Comparison of ENCODE assay signal across 2 cellular contexts in genomic region chr7:41700044-41700471, GRCh38.
TF ChIP-seq lines count a peak whose summit lies in the region.

No MANE protein-coding gene starts in this region.

TF ChIP-seq in SK-N-SH, 30 proteins besides CTCF, POLR2A, EP300 and RAD21 (continued from another document):
- TF ChIP-seq, protein P1, sequence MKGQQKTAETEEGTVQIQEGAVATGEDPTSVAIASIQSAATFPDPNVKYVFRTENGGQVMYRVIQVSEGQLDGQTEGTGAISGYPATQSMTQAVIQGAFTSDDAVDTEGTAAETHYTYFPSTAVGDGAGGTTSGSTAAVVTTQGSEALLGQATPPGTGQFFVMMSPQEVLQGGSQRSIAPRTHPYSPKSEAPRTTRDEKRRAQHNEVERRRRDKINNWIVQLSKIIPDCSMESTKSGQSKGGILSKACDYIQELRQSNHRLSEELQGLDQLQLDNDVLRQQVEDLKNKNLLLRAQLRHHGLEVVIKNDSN (IDR thresholded peaks at IDR 0.05; ENCODE audit: borderline replicate concordance, low read depth) = no peak
- no peak for TF ChIP-seq TCF12 (IDR thresholded peaks at IDR 0.05)
- no peak for TF ChIP-seq ZBTB33 (IDR thresholded peaks at IDR 0.05; ENCODE audit: borderline replicate concordance, low read depth)
- TF ChIP-seq RCOR1 (IDR thresholded peaks at IDR 0.05; ENCODE audit: low read length) = no peak
- TF ChIP-seq FOXJ3 (CRISPR knock-in tag; IDR thresholded peaks at IDR 0.05) = no peak
- TF ChIP-seq MEF2A (IDR thresholded peaks at IDR 0.05; ENCODE audit: borderline replicate concordance, low read depth) = no peak
- TF ChIP-seq TEAD4 (IDR thresholded peaks at IDR 0.05; ENCODE audit: borderline replicate concordance, insufficient read depth) = no peak
- no peak for TF ChIP-seq NRF1 (IDR thresholded peaks at IDR 0.05; ENCODE audit: low read depth, low read length)
- no peak for TF ChIP-seq IRF3 (IDR thresholded peaks at IDR 0.05; ENCODE audit: low read depth, low read length)
- TF ChIP-seq POLR2AphosphoS5 (IDR thresholded peaks at IDR 0.05; ENCODE audit: low read depth, low read length) = no peak

TF ChIP-seq in SK-N-SH treated with all-trans-retinoic acid at 6 μM for 48 hours, 23 proteins besides CTCF, POLR2A, EP300 and RAD21 (continued from another document):
- no peak for TF ChIP-seq TSHZ2 (CRISPR knock-in tag; IDR thresholded peaks at IDR 0.05)
- TF ChIP-seq POU6F1 (CRISPR knock-in tag; IDR thresholded peaks at IDR 0.05; ENCODE audit: borderline replicate concordance, low read depth) = no peak
- TF ChIP-seq ZNF70 (CRISPR knock-in tag; IDR thresholded peaks at IDR 0.05) = no peak
- TF ChIP-seq ZFP30 (CRISPR knock-in tag; IDR thresholded peaks at IDR 0.05) = no peak
- TF ChIP-seq ZFP3 (CRISPR knock-in tag; IDR thresholded peaks at IDR 0.05) = no peak
